Comparison of ENCODE assay signal across 24 cellular contexts in genomic region chr6:144989319-144990099, GRCh38.
A peak's percentile ranks its signal among the peaks of the same experiment; 100 is the strongest.
DNase-seq lines count a peak whose midpoint lies in the region; ATAC-seq and TF ChIP-seq lines count a peak whose summit lies in the region.
"Had no signal": no experiment of that assay in that cellular context is flagged by ENCODE, and none has a peak within 500 bp of the region (broad histone marks: within the 10 kb centered on the region; RNA-seq: fewer than 3 reads in every experiment).

No MANE protein-coding gene starts in this region.

- H2AFZ ChIP-seq in GM23338 (peak overlapping the region; percentile 92; the same call in 1 of the 2 replicates), PC-3 (ENCODE audit: low read length) (no peak overlapping the region)

- no peak overlapping the region for H3K9ac ChIP-seq in PC-3 (ENCODE audit: low read length)

- H3K27me3 ChIP-seq in GM23338 (ENCODE audit: insufficient read depth) = no peaks in the 10 kb centered on the region
- no peaks in the 10 kb centered on the region for H3K27me3 ChIP-seq in PC-3 (ENCODE audit: low read length)
- H3K27me3 ChIP-seq: gastrocnemius medialis, vagina had no signal

- H3K4me2 ChIP-seq in GM23338 (no peak overlapping the region), PC-3 (ENCODE audit: low read length) (no peak overlapping the region)

- H3K27ac Mint-ChIP-seq in GM23338 = no peak overlapping the region
- H3K27ac Mint-ChIP-seq: activated naive CD8-positive, alpha-beta T cell treated with anti-CD3 and anti-CD28 coated beads, Interleukin-2, amount 50 U/mL, for 24 hours; naive B cell; stimulated activated naive CD8-positive, alpha-beta T cell treated with anti-CD3 and anti-CD28 coated beads, Interleukin-15, Interleukin-2, amounts not matched to agents 100 ng/mL and 50 ng/mL, for 24 hours had no signal

- intact Hi-C loops in PC-3 (cut with micrococcal nuclease) (no loop called here), mucosa of descending colon (cut with DNase I, micrococcal nuclease) (no loop called here)

- CTCF ChIA-PET in PC-3 (lab: Charles Lee) = no interaction called here

- no peaks in the 10 kb centered on the region for H3K9me3 ChIP-seq in PC-3 (ENCODE audit: low read length)
- no peaks in the 10 kb centered on the region for H3K9me3 ChIP-seq in mucosa of descending colon
- H3K9me3 ChIP-seq: gastrocnemius medialis, vagina had no signal

- peaks cover 6% of the 10 kb centered on the region for H3K4me1 Mint-ChIP-seq in GM23338
- H3K4me1 Mint-ChIP-seq: activated naive CD8-positive, alpha-beta T cell treated with anti-CD3 and anti-CD28 coated beads, Interleukin-2, amount 50 U/mL, for 24 hours; CD4-positive, CD25-positive, alpha-beta regulatory T cell; naive B cell had no signal

- H3K79me2 ChIP-seq in GM23338 (replicated peaks; ENCODE audit: insufficient read depth) = no peaks in the 10 kb centered on the region
- H3K79me2 ChIP-seq in PC-3 (ENCODE audit: low read length) = no peaks in the 10 kb centered on the region

- H3F3A ChIP-seq in GM23338 (replicated peaks; ENCODE audit: low read depth) (no peaks in the 10 kb centered on the region), PC-3 (ENCODE audit: low read length, unreplicated experiment) (no peaks in the 10 kb centered on the region)

- POLR2A ChIA-PET in PC-3 (lab: Charles Lee; ENCODE audit: unreplicated experiment) = no interaction called here

- H3K36me3 ChIP-seq in GM23338 (ENCODE audit: insufficient read depth) (no peaks in the 10 kb centered on the region), PC-3 (ENCODE audit: low read depth, low read length) (no peaks in the 10 kb centered on the region), mucosa of descending colon (ENCODE audit: low read depth) (no peaks in the 10 kb centered on the region)
- H3K36me3 ChIP-seq: gastrocnemius medialis, vagina had no signal

- ATAC-seq in GM23338 (no peak), PC-3 (no peak), mucosa of descending colon (peak; percentile 65)
- ATAC-seq: activated naive CD8-positive, alpha-beta T cell treated with anti-CD3 and anti-CD28 coated beads, Interleukin-2, amount 50 U/mL, for 24 hours; activated T-cell treated with anti-CD3 and anti-CD28 coated beads, Interleukin-2, amount 50 U/mL, for 4 hours; gastrocnemius medialis; left cardiac atrium had no signal

- H3K4me1 ChIP-seq in GM23338 (ENCODE audit: insufficient read depth) (peaks cover 3% of the 10 kb centered on the region; the same call in 1 of the 2 replicates), PC-3 (ENCODE audit: insufficient read depth, low read length) (peaks cover 25% of the 10 kb centered on the region), mucosa of descending colon (ENCODE audit: low read depth) (peaks cover 4% of the 10 kb centered on the region)
- H3K4me1 ChIP-seq: gastrocnemius medialis, vagina had no signal

- peaks cover 4% of the 10 kb centered on the region for H3K9me2 ChIP-seq in GM23338 (ENCODE audit: insufficient read depth)
- H3K9me2 ChIP-seq in PC-3 (replicated peaks; ENCODE audit: low read length) = no peaks in the 10 kb centered on the region

- H3K4me3 ChIP-seq in GM23338 = no peak overlapping the region
- H3K4me3 ChIP-seq in PC-3 (ENCODE audit: low read length) = no peak overlapping the region
- no peak overlapping the region for H3K4me3 ChIP-seq in epithelial cell of esophagus (ENCODE audit: low read length)
- H3K4me3 ChIP-seq in mucosa of descending colon = no peak overlapping the region
- H3K4me3 ChIP-seq: gastrocnemius medialis, skin epidermis, vagina had no signal

- no peak for DNase-seq in GM23338 (ENCODE audit: low spot score)
- peak; percentile 41 for DNase-seq in PC-3
- DNase-seq in epithelial cell of esophagus (ENCODE audit: low read depth) = peak; percentile 67
- peak in 1 of 3 donors; percentile 3 for DNase-seq in mucosa of descending colon
- DNase-seq in ACHN = no peak
- DNase-seq in central memory CD4-positive, alpha-beta T cell = no peak
- DNase-seq in HuH-7 (ENCODE audit: low spot score) = no peak
- no peak for DNase-seq in HT-29 (ENCODE audit: low spot score)
- DNase-seq: activated CD4-positive, alpha-beta T cell treated with anti-CD3 and anti-CD28 coated beads, Interleukin-2, amount 50 U/mL, for 1 hour; activated gamma-delta T cell treated with Interleukin-2 at 50 U/mL for 16 hours; activated naive CD8-positive, alpha-beta T cell treated with anti-CD3 and anti-CD28 coated beads, Interleukin-2, amount 50 U/mL, for 24 hours; activated T-cell treated with anti-CD3 and anti-CD28 coated beads, Interleukin-2, amount 50 U/mL, for 4 hours; CD4-positive, CD25-positive, alpha-beta regulatory T cell; gastrocnemius medialis; GOT3; left cardiac atrium; mesendoderm; naive B cell; NCI-H1417 treated with DMSO at 0.1 percent for 48 hours; nucleus accumbens; SIG-M5 had no signal

- H3K9me3 Mint-ChIP-seq in GM23338 = peaks cover 6% of the 10 kb centered on the region

- BruUV-seq in PC-3 (replicated peaks; lab: Mats Ljungman, UMichigan) = no TSS peak

- no peaks in the 10 kb centered on the region for H3K27me3 Mint-ChIP-seq in GM23338 (ENCODE audit: insufficient read depth, low read depth, poor library complexity)

- no peaks in the 10 kb centered on the region for H4K20me1 ChIP-seq in GM23338 (replicated peaks; ENCODE audit: insufficient read depth)
- no peaks in the 10 kb centered on the region for H4K20me1 ChIP-seq in PC-3 (ENCODE audit: low read length)

- H3K27ac ChIP-seq in GM23338 (ENCODE audit: low read depth) (no peak overlapping the region), PC-3 (ENCODE audit: low read length) (no peak overlapping the region)
- H3K27ac ChIP-seq: gastrocnemius medialis, skin epidermis, vagina had no signal

- TF ChIP-seq CTCF in GM23338 (conservative IDR thresholded peaks at IDR 0.05; ENCODE audit: low read depth in 2 of 2) = no peak
- no peak for TF ChIP-seq CTCF in PC-3 (conservative IDR thresholded peaks at IDR 0.05; ENCODE audit: low read depth, low read length)
- no peak for TF ChIP-seq CTCF in epithelial cell of esophagus (IDR thresholded peaks at IDR 0.05; ENCODE audit: insufficient read depth, low read depth, low read length, missing control alignments)
- TF ChIP-seq CTCF in mucosa of descending colon (IDR thresholded peaks at IDR 0.05) = no peak

- H3K4me3 Mint-ChIP-seq in GM23338 = no peak overlapping the region
- H3K4me3 Mint-ChIP-seq: activated naive CD8-positive, alpha-beta T cell treated with anti-CD3 and anti-CD28 coated beads, Interleukin-2, amount 50 U/mL, for 24 hours; activated T-cell treated with anti-CD3 and anti-CD28 coated beads, Interleukin-2, amount 50 U/mL, for 4 hours; CD4-positive, CD25-positive, alpha-beta regulatory T cell; naive B cell; stimulated activated naive CD8-positive, alpha-beta T cell treated with anti-CD3 and anti-CD28 coated beads, Interleukin-15, Interleukin-2, amounts not matched to agents 100 ng/mL and 50 ng/mL, for 24 hours had no signal

- H3K36me3 Mint-ChIP-seq in GM23338 (ENCODE audit: low read depth) = peaks cover 5% of the 10 kb centered on the region; the same call in 2 of the 3 replicates
- H3K36me3 Mint-ChIP-seq: CD4-positive, CD25-positive, alpha-beta regulatory T cell had no signal

- in situ Hi-C loops in ACHN (cut with HindIII; ENCODE audit: low pct_ligation_motif_present, low pct_unique_long_range_greater_than_20kb, low sequenced_read_pairs) = no loop called here

TF ChIP-seq in GM23338, 12 proteins besides CTCF, POLR2A, EP300 and RAD21 (continues in another document):
- TF ChIP-seq EZH2phosphoT487 (IDR thresholded peaks at IDR 0.05; ENCODE audit: unreplicated experiment) (no peak), STAT1 (IDR thresholded peaks at IDR 0.05; ENCODE audit: unreplicated experiment) (no peak), JUNB (IDR thresholded peaks at IDR 0.05; ENCODE audit: unreplicated experiment) (no peak), REST (IDR thresholded peaks at IDR 0.05; ENCODE audit: unreplicated experiment) (no peak), ZNF331 (CRISPR knock-in tag; IDR thresholded peaks at IDR 0.05; ENCODE audit: low read depth) (no peak), EZH2 (IDR thresholded peaks at IDR 0.05; ENCODE audit: low read depth, unreplicated experiment) (no peak), CREB1 (CRISPR knock-in tag; IDR thresholded peaks at IDR 0.05; ENCODE audit: low read depth) (no peak)
- TF ChIP-seq, protein P1, sequence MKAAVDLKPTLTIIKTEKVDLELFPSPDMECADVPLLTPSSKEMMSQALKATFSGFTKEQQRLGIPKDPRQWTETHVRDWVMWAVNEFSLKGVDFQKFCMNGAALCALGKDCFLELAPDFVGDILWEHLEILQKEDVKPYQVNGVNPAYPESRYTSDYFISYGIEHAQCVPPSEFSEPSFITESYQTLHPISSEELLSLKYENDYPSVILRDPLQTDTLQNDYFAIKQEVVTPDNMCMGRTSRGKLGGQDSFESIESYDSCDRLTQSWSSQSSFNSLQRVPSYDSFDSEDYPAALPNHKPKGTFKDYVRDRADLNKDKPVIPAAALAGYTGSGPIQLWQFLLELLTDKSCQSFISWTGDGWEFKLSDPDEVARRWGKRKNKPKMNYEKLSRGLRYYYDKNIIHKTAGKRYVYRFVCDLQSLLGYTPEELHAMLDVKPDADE (IDR thresholded peaks at IDR 0.05) = no peak

Comparison
In these comparisons a context has a peak if more than half of its experiments do, and no peak if none do; other contexts are left out.
1. DNase-seq: peak in PC-3 (single experiment) and epithelial cell of esophagus (single experiment); none in GM23338 (single experiment), ACHN (single experiment), central memory CD4-positive, alpha-beta T cell (single experiment), HuH-7 (single experiment) and HT-29 (single experiment).